25 cellular contexts compared by ENCODE assay signal in the genomic region with DNA sequence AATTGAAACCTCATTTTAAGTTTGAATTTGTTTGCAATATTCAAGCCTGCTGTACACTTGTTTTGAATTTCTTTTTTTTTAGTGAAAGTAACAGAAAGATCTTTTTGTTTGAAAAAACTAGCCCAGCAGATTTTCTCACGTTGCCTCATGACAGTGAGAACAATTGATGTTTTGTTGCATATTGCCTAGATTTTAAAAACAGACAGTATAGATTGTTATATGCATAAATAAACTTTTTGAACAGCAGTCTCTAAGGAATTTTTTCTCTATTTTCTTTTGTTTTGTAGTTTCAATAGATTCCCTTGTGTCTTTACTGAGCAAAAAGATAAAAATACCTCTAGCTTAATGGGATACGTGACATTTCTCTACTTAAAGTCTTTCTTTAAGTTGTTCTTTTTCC. TPM values are rescaled to one million over a fixed set of nuclear protein-coding genes. Genes with fewer than 3 reads are reported as not detected.
DNase-seq lines count a peak whose midpoint lies in the region; ATAC-seq and TF ChIP-seq lines count a peak whose summit lies in the region.
"Had no signal": no experiment of that assay in that cellular context is flagged by ENCODE, and none has a peak within 500 bp of the region (broad histone marks: within the 10 kb centered on the region; RNA-seq: fewer than 3 reads in every experiment).

No MANE protein-coding gene starts in this region.

- DNase-seq in SK-MEL-5 (ENCODE audit: low read depth, low spot score) (peak; percentile 94), globus pallidus (ENCODE audit: low spot score) (peak; percentile 47), superior temporal gyrus (ENCODE audit: extremely low spot score) (peak; percentile 30), GOT3 (lab: John Stamatoyannopoulos, UW) (no peak), adrenal gland (no peak)
- DNase-seq: 8988T; Calu3; CD4-positive, alpha-beta memory T cell; DMS53; DND-41; EL; H7; HFFc6 had no signal

- H3K36me3 Mint-ChIP-seq in nephron (ENCODE audit: low read depth), result no peaks in the 10 kb centered on the region
- H3K36me3 Mint-ChIP-seq: CD14-positive monocyte; CD4-positive, alpha-beta memory T cell; IgD-negative memory B cell had no signal

- ATAC-seq in GM18505 (IDR thresholded peaks at IDR 0.05; ENCODE audit: unreplicated experiment), result no peak
- ATAC-seq: GM12878, GM23338, HCT116, HepG2 had no signal

- H3K27ac Mint-ChIP-seq in nephron, result peak overlapping the region; percentile 38 to 57 (median 57)
- H3K27ac Mint-ChIP-seq: CD14-positive monocyte; CD4-positive, alpha-beta memory T cell; GM23338; HFFc6; IgD-negative memory B cell had no signal

- H3K27me3 Mint-ChIP-seq in nephron (ENCODE audit: low read depth), result peaks cover 3% of the 10 kb centered on the region
- H3K27me3 Mint-ChIP-seq: IgD-negative memory B cell had no signal

- H3K36me3 ChIP-seq in adrenal gland (replicated peaks in 1 of 2), result no peaks in the 10 kb centered on the region
- H3K36me3 ChIP-seq: BLaER1 had no signal

- intact Hi-C loops in adrenal gland (cut with DNase I), result no loop called here

- no peak overlapping the region for H3K4me3 ChIP-seq in adrenal gland
- H3K4me3 ChIP-seq: BLaER1, GM12878, GM23338 had no signal

- no peaks in the 10 kb centered on the region for H3K4me1 ChIP-seq in adrenal gland (replicated peaks in 1 of 2)
- H3K4me1 ChIP-seq: BLaER1 had no signal

- no peaks in the 10 kb centered on the region for H3K9me3 ChIP-seq in adrenal gland (replicated peaks in 1 of 3)

- no peak overlapping the region for H3K4me3 Mint-ChIP-seq in nephron
- H3K4me3 Mint-ChIP-seq: CD14-positive monocyte; CD4-positive, alpha-beta memory T cell; GM23338; HFFc6; IgD-negative memory B cell had no signal

- no peak overlapping the region for H3K27ac ChIP-seq in adrenal gland
- H3K27ac ChIP-seq: BLaER1 had no signal

- in situ Hi-C loops in SK-MEL-5 (cut with HindIII; ENCODE audit: low pct_unique_long_range_greater_than_20kb, low sequenced_read_pairs), result no loop called here

- peaks cover 5% of the 10 kb centered on the region for H3K9me3 Mint-ChIP-seq in nephron

- no peaks in the 10 kb centered on the region for H3K27me3 ChIP-seq in adrenal gland
- H3K27me3 ChIP-seq: BLaER1 had no signal

- no peak for TF ChIP-seq CTCF in nephron (IDR thresholded peaks at IDR 0.05; ENCODE audit: unreplicated experiment in 3 of 3)
- TF ChIP-seq CTCF in adrenal gland (IDR thresholded peaks at IDR 0.05), result no peak

- no peaks in the 10 kb centered on the region for H3K4me1 Mint-ChIP-seq in nephron
- H3K4me1 Mint-ChIP-seq: CD14-positive monocyte; CD4-positive, alpha-beta memory T cell; GM23338; IgD-negative memory B cell had no signal

- TF ChIP-seq POLR2A in GM18505 (IDR thresholded peaks at IDR 0.05; ENCODE audit: borderline replicate concordance, extremely low read depth, insufficient read depth, insufficient read length) (no peak), adrenal gland (IDR thresholded peaks at IDR 0.05) (no peak)

- WGBS in adrenal gland, 4 donors, result 52 to 68% (median 59%) methylated on average over 2 of the region's 2 CpGs

RNA-seq across cellular contexts. Expression of a gene that starts 15.4 kb away (rescaled TPM):
- not detected in 2 replicates for total RNA-seq in SK-MEL-5 (2014; rRNA removed; shearing (Covaris generic))
- polyA plus RNA-seq in SK-MEL-5 (2015; cell fraction: cytosol; rRNA removed), result not detected in 2 replicates
- not detected in 2 replicates for polyA plus RNA-seq in SK-MEL-5 (2015; cell fraction: nucleus; rRNA removed)
- not detected for total RNA-seq in adrenal gland
- not detected for polyA plus RNA-seq in adrenal gland
- total RNA-seq: A673; Calu3; CD4-positive, alpha-beta memory T cell; G401; GM12878; GM23338; H7; HepG2; HFFc6 had no signal
- polyA plus RNA-seq: AG04450; CD14-positive monocyte; CD4-positive, alpha-beta memory T cell; GM12878; GM23338; HepG2; IgD-negative memory B cell had no signal

RNA-seq across cellular contexts. Expression of a gene that starts 33.2 kb away (rescaled TPM):
- not detected in 2 replicates for total RNA-seq in SK-MEL-5 (2014; rRNA removed; shearing (Covaris generic))
- polyA plus RNA-seq in SK-MEL-5 (2015; cell fraction: cytosol; rRNA removed), result not detected in 2 replicates
- polyA plus RNA-seq in SK-MEL-5 (2015; cell fraction: nucleus; rRNA removed), result not detected in 2 replicates
- not detected for total RNA-seq in adrenal gland
- polyA plus RNA-seq in adrenal gland, result not detected
- total RNA-seq: A673; Calu3; CD4-positive, alpha-beta memory T cell; G401; GM12878; GM23338; H7; HepG2; HFFc6 had no signal
- polyA plus RNA-seq: AG04450; CD14-positive monocyte; CD4-positive, alpha-beta memory T cell; GM12878; GM23338; HepG2; IgD-negative memory B cell had no signal

RNA-seq across cellular contexts. Expression of a gene that starts 36.6 kb away (rescaled TPM):
- total RNA-seq in SK-MEL-5 (2014; rRNA removed; shearing (Covaris generic)), result not detected in 2 replicates
- polyA plus RNA-seq in SK-MEL-5 (2015; cell fraction: cytosol; rRNA removed), result not detected in 2 replicates
- not detected in 2 replicates for polyA plus RNA-seq in SK-MEL-5 (2015; cell fraction: nucleus; rRNA removed)
- total RNA-seq in adrenal gland, result not detected
- not detected for polyA plus RNA-seq in adrenal gland
- total RNA-seq: A673; Calu3; CD4-positive, alpha-beta memory T cell; G401; GM12878; GM23338; H7; HepG2; HFFc6 had no signal
- polyA plus RNA-seq: AG04450; CD14-positive monocyte; CD4-positive, alpha-beta memory T cell; GM12878; GM23338; HepG2; IgD-negative memory B cell had no signal

RNA-seq across cellular contexts. Expression of a gene that starts 49.6 kb away (rescaled TPM):
- total RNA-seq in SK-MEL-5 (2014; rRNA removed; shearing (Covaris generic)), result not detected in 2 replicates
- not detected in 2 replicates for polyA plus RNA-seq in SK-MEL-5 (2015; cell fraction: cytosol; rRNA removed)
- polyA plus RNA-seq in SK-MEL-5 (2015; cell fraction: nucleus; rRNA removed), result not detected in 2 replicates
- total RNA-seq in adrenal gland, result not detected
- polyA plus RNA-seq in adrenal gland, result not detected
- total RNA-seq: A673; Calu3; CD4-positive, alpha-beta memory T cell; G401; GM12878; GM23338; H7; HepG2; HFFc6 had no signal
- polyA plus RNA-seq: AG04450; CD14-positive monocyte; CD4-positive, alpha-beta memory T cell; GM12878; GM23338; HepG2; IgD-negative memory B cell had no signal

Comparison
In these comparisons a context has a peak if more than half of its experiments do, and no peak if none do; other contexts are left out.
1. DNase-seq: peak in SK-MEL-5 (single experiment), globus pallidus (single experiment) and superior temporal gyrus (single experiment); none in GOT3 (single experiment) and adrenal gland (0 of 7).